In genomic region chr2:127526142-127526939, GRCh38 we compare ENCODE assay signal across 8 cellular contexts. TPM values are rescaled to one million over a fixed set of nuclear protein-coding genes. Genes with fewer than 3 reads are reported as not detected.
A peak's percentile ranks its signal among the peaks of the same experiment; 100 is the strongest.
DNase-seq lines count a peak whose midpoint lies in the region; ATAC-seq, FAIRE-seq and TF ChIP-seq lines count a peak whose summit lies in the region.

Gene IWS1, minus strand, starts transcription at chr2:127526489. Its CDS starts 281 bp downstream, at chr2:127526208.

- peak within 1 kb of the TSS; percentile 61 to 96 (median 94) for H3K27ac ChIP-seq in adrenal gland
- peak within 1 kb of the TSS; percentile 80 to 98 (median 95) for H3K27ac ChIP-seq in heart left ventricle

- H3K9me3 Mint-ChIP-seq in type B pancreatic cell: no peaks in the 10 kb centered on the region

- H3K9me3 ChIP-seq in adrenal gland (replicated peaks in 1 of 3) (no peaks in the 10 kb centered on the region), heart left ventricle (peaks cover 0 to 9% (median 0%) of the 10 kb centered on the region in 12 donors)

- peak within 1 kb of the TSS; percentile 99 for H3K4me3 Mint-ChIP-seq in type B pancreatic cell

- H3K4me1 Mint-ChIP-seq in type B pancreatic cell (ENCODE audit: unreplicated experiment): peaks cover 13% of the 10 kb centered on the region

- H3K4me3 ChIP-seq in adrenal gland (peak within 1 kb of the TSS; percentile 13 to 98 (median 96)), heart left ventricle (peak within 1 kb of the TSS; percentile 81 to 100 (median 96))

- intact Hi-C loops in adrenal gland (cut with DNase I): no loop called here
- intact Hi-C loops in heart left ventricle (cut with DNase I): loop anchor here in 5 of 10 donors (5.0 to 10.0 kb wide), 6 partner anchors 46 to 178 kb away; partner anchors contain the start of gene SFT2D3 (in 4 of the 5)

- TF ChIP-seq CTCF in adrenal gland (IDR thresholded peaks at IDR 0.05): peak in 5 of 6 experiments; percentile 34 to 72 (median 52)
- TF ChIP-seq CTCF in heart left ventricle (IDR thresholded peaks at IDR 0.05): peak in 11 of 12 donors; percentile 9 to 51 (median 35)
- peak; percentile 63 for TF ChIP-seq CTCF in type B pancreatic cell (conservative IDR thresholded peaks at IDR 0.05)

- H3K36me3 ChIP-seq in adrenal gland (replicated peaks in 1 of 2): peaks cover 0 to 4% of the 10 kb centered on the region in 2 donors
- H3K36me3 ChIP-seq in heart left ventricle: peaks cover 0 to 26% (median 24%) of the 10 kb centered on the region in 9 donors

- 0 to 1% (median 0%) methylated on average over 34 to 66 of the region's 66 CpGs for WGBS in adrenal gland, 4 donors
- 0% methylated on average over 50 to 66 of the region's 66 CpGs for WGBS in heart left ventricle, 4 donors

- ATAC-seq in HG02852 (IDR thresholded peaks at IDR 0.05; ENCODE audit: unreplicated experiment) (peak; percentile 90), heart left ventricle (peak; percentile 96 to 98 (median 97))

- peak; percentile 74 for FAIRE-seq in GM12892 (lab: Jason Lieb, UNC)

- H3K27me3 ChIP-seq in adrenal gland (no peaks in the 10 kb centered on the region), heart left ventricle (no peaks in the 10 kb centered on the region)

- TF ChIP-seq POLR2A in GM12892 (IDR thresholded peaks at IDR 0.05; ENCODE audit: low read depth, low read length) (peak; percentile 85), adrenal gland (IDR thresholded peaks at IDR 0.05) (peak in 1 of 2 donors; percentile 75), heart left ventricle (IDR thresholded peaks at IDR 0.05) (peak in 1 of 2 donors; percentile 56)

- peaks cover 8% of the 10 kb centered on the region for H3K36me3 Mint-ChIP-seq in type B pancreatic cell

- peak within 1 kb of the TSS; percentile 98 for H3K27ac Mint-ChIP-seq in type B pancreatic cell

- peak; percentile 84 for DNase-seq in GM12892 (ENCODE audit: insufficient read length)
- peak; percentile 98 for DNase-seq in NCI-H146 (lab: John Stamatoyannopoulos, UW)
- DNase-seq in T-helper 1 cell: peak; percentile 85 to 96 (median 90)
- peak; percentile 94 to 98 (median 97) for DNase-seq in adrenal gland
- peak; percentile 95 to 98 (median 97) for DNase-seq in heart left ventricle
- DNase-seq in pons (ENCODE audit: low spot score): peak; percentile 97
- peak; percentile 94 for DNase-seq in type B pancreatic cell (ENCODE audit: extremely low spot score, unreplicated experiment)

- peaks cover 0 to 22% of the 10 kb centered on the region in 2 donors for H3K4me1 ChIP-seq in adrenal gland (replicated peaks in 1 of 2)
- H3K4me1 ChIP-seq in heart left ventricle: peaks cover 0 to 31% (median 14%) of the 10 kb centered on the region in 12 donors

- peaks cover 8% of the 10 kb centered on the region for H3K27me3 Mint-ChIP-seq in type B pancreatic cell

RNA-seq across cellular contexts. Expression of gene IWS1, which starts in this region (rescaled TPM):
- 42.4 TPM for polyA plus RNA-seq in GM12892 (2012; ENCODE audit: missing spikeins)
- 10 to 100 TPM; 17.8 to 51.9 (median 22.9) TPM for total RNA-seq in adrenal gland
- polyA plus RNA-seq in adrenal gland: 10 to 100 TPM; 21.7 to 39.0 (median 32.9) TPM
- 10 to 100 TPM; 37.6 to 62.2 (median 45.8) TPM for total RNA-seq in heart left ventricle
- polyA plus RNA-seq in heart left ventricle: 10 to 100 TPM; 46.5 to 57.5 TPM
- 45.3 and 46.1 TPM in 2 replicates for total RNA-seq in type B pancreatic cell (ENCODE audit: low replicate concordance)

Comparison
In these comparisons a context has a peak if more than half of its experiments do, and no peak if none do; other contexts are left out.
1. Peak in every context shown above with its lines: DNase-seq, ATAC-seq, H3K4me3 ChIP-seq and H3K27ac ChIP-seq.